1 cellular context compared by ENCODE assay signal in genomic region chr21:32732544-32732943, GRCh38.
A peak's percentile ranks its signal among the peaks of the same experiment; 100 is the strongest.
TF ChIP-seq lines count a peak whose summit lies in the region.

No MANE protein-coding gene starts in this region.

TF ChIP-seq in K562, 482 proteins besides CTCF, POLR2A, EP300 and RAD21:
- TF ChIP-seq USF1 (CRISPR knock-in tag; IDR thresholded peaks at IDR 0.05) (no peak), SRSF9 (IDR thresholded peaks at IDR 0.05; ENCODE audit: borderline replicate concordance, low read depth, low read length) (no peak), HBP1 (CRISPR knock-in tag; IDR thresholded peaks at IDR 0.05) (no peak), ZC3H4 (CRISPR knock-in tag; IDR thresholded peaks at IDR 0.05; ENCODE audit: borderline replicate concordance) (no peak), SUPT5H (IDR thresholded peaks at IDR 0.05) (0 out of 2 replicates have a peak, but pooled peaks have one; percentile 10), MXI1 (IDR thresholded peaks at IDR 0.05; ENCODE audit: low read depth, low read length) (no peak), SRSF1 (IDR thresholded peaks at IDR 0.05; ENCODE audit: low read depth, low read length) (no peak)
